In the genomic region with DNA sequence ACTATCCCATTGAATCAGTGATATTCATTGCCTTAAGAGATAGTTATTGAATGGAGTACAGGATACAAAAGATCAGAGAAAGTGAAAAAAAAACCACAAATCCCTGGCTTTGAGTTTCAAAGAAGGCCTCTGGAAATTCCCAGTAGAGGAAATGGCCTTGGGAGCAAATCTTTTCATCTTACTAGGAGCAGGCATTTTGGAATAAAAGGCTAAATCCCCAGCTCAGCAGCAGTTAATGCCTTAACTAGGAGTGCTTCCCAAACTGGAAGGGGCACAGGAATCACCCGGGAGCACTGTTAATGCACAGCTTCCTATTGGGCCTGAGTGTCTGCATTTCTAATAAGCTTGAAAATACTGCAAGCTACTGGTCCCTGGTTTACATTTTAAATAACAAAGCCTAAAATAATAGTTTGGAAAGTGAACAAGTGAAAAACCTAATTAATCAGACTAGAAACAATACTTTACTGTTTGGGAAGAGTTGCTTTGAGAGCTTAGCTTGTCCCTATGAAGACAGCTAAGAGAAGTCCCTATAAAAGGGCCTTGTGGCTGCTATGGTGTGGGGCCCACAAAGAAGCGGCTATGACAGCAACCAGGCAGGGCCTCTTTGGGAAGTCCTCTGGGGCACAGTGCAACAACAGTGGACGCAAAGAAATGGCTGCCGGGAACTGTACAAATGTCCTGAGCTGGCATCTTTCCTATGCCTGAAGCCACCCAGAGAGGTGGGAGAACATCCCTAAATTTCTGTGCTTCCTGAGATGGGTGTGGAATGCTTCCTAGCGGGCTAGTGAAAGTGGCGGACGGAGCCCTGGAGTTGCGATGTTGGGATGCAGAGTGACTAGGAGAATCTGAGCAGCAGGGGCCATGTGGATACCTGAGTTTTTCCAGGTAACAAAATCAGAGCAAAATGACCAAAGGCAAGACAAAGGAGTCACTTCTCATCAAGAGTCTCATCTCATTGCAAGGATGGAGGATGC, we compare ENCODE assay signal across 20 cellular contexts.
"Had no signal": no experiment of that assay in that cellular context is flagged by ENCODE, and none has a peak within 500 bp of the region (broad histone marks: within the 10 kb centered on the region; RNA-seq: fewer than 3 reads in every experiment).

No MANE protein-coding gene starts in this region.

- H3K9me3 Mint-ChIP-seq: activated naive CD8-positive, alpha-beta T cell treated with anti-CD3 and anti-CD28 coated beads for 36 hours had no signal

- ATAC-seq: activated CD8-positive, alpha-beta T cell treated with anti-CD3 and anti-CD28 coated beads for 36 hours; activated T-helper 17 cell treated with anti-CD3 and anti-CD28 coated beads, Interleukin-2, amount 50 U/mL, for 72 hours; effector memory CD8-positive, alpha-beta T cell; left lung; stimulated activated naive CD8-positive, alpha-beta T cell treated with anti-CD3 and anti-CD28 coated beads, Interleukin-15, Interleukin-2, amounts not matched to agents 100 U/mL and 50 U/mL, for 24 hours had no signal

- H3K27me3 Mint-ChIP-seq: activated CD8-positive, alpha-beta T cell treated with anti-CD3 and anti-CD28 coated beads for 36 hours; activated naive CD8-positive, alpha-beta T cell treated with anti-CD3 and anti-CD28 coated beads for 36 hours; activated T-helper 17 cell treated with anti-CD3 and anti-CD28 coated beads, Interleukin-2, amount 50 U/mL, for 72 hours; effector memory CD8-positive, alpha-beta T cell; naive B cell had no signal

- H3K79me2 ChIP-seq: hepatocyte had no signal

- H3K27ac ChIP-seq: cardiac muscle cell, hepatocyte, left lung, ovary, tibial artery had no signal

- H3K4me1 Mint-ChIP-seq: activated naive CD8-positive, alpha-beta T cell treated with anti-CD3 and anti-CD28 coated beads for 36 hours; activated T-helper 17 cell treated with anti-CD3 and anti-CD28 coated beads, Interleukin-2, amount 50 U/mL, for 72 hours had no signal

- H3K27me3 ChIP-seq: cardiac muscle cell, hepatocyte, left lung, ovary, tibial artery had no signal

- DNase-seq: activated CD4-positive, alpha-beta T cell treated with anti-CD3 and anti-CD28 coated beads for 48 hours; activated CD4-positive, CD25-positive, alpha-beta regulatory T cell; activated CD8-positive, alpha-beta T cell treated with anti-CD3 and anti-CD28 coated beads for 36 hours; activated naive CD4-positive, alpha-beta T cell; activated naive CD8-positive, alpha-beta T cell treated with anti-CD3 and anti-CD28 coated beads for 36 hours; activated T-cell treated with anti-CD3 and anti-CD28 coated beads, Interleukin-2, amount 50 U/mL, for 1 hour; amniotic stem cell; dermis blood vessel endothelial cell; effector memory CD8-positive, alpha-beta T cell; foreskin fibroblast; left lung; naive B cell; ovary; stimulated activated CD4-positive, alpha-beta T cell treated with anti-CD3 and anti-CD28 coated beads, Interleukin-12 subunit alpha, Interleukin-12 subunit beta, amount 100 ng/mL, for 4 hours; stimulated activated CD4-positive, alpha-beta T cell treated with anti-CD3 and anti-CD28 coated beads, Interleukin-1b, Interleukin-23, amount 100 ng/mL, for 48 hours; stimulated activated naive CD8-positive, alpha-beta T cell treated with anti-CD3 and anti-CD28 coated beads, Interleukin-15, Interleukin-2, amounts not matched to agents 100 U/mL and 50 U/mL, for 24 hours; tibial artery had no signal

- H3K4me2 ChIP-seq: hepatocyte had no signal

- H3K4me3 ChIP-seq: cardiac muscle cell, hepatocyte, left lung, ovary, tibial artery had no signal

- H3K36me3 Mint-ChIP-seq: activated naive CD8-positive, alpha-beta T cell treated with anti-CD3 and anti-CD28 coated beads for 36 hours had no signal

- H3K9me3 ChIP-seq: left lung, ovary, tibial artery had no signal

- H3K4me1 ChIP-seq: left lung, tibial artery had no signal

- H3K4me3 Mint-ChIP-seq: activated CD8-positive, alpha-beta T cell treated with anti-CD3 and anti-CD28 coated beads for 36 hours; activated naive CD8-positive, alpha-beta T cell treated with anti-CD3 and anti-CD28 coated beads for 36 hours; activated T-helper 17 cell treated with anti-CD3 and anti-CD28 coated beads, Interleukin-2, amount 50 U/mL, for 72 hours; effector memory CD8-positive, alpha-beta T cell; naive B cell had no signal

- H3K36me3 ChIP-seq: cardiac muscle cell, left lung, ovary, tibial artery had no signal

- H2AFZ ChIP-seq: hepatocyte had no signal

- H3K27ac Mint-ChIP-seq: activated CD8-positive, alpha-beta T cell treated with anti-CD3 and anti-CD28 coated beads for 36 hours; activated naive CD8-positive, alpha-beta T cell treated with anti-CD3 and anti-CD28 coated beads for 36 hours; activated T-helper 17 cell treated with anti-CD3 and anti-CD28 coated beads, Interleukin-2, amount 50 U/mL, for 72 hours; effector memory CD8-positive, alpha-beta T cell had no signal
